In genomic region chr12:124361996-124362395, GRCh38 we compare ENCODE assay signal across 23 cellular contexts.
"Had no signal": no experiment of that assay in that cellular context is flagged by ENCODE, and none has a peak within 500 bp of the region (broad histone marks: within the 10 kb centered on the region; RNA-seq: fewer than 3 reads in every experiment).

No MANE protein-coding gene starts in this region.

- H3K27me3 ChIP-seq: cardiac muscle cell, left lung, pancreas, right atrium auricular region, tibial artery had no signal

- H3K9me3 Mint-ChIP-seq: activated CD4-positive, alpha-beta memory T cell treated with anti-CD3 and anti-CD28 coated beads, Interleukin-2, amount 10 ng/mL, durations not matched to agents 7 days and 5 days; activated naive CD4-positive, alpha-beta T cell treated with anti-CD3 and anti-CD28 coated beads, Interleukin-2, amount 10 ng/mL, durations not matched to agents 7 days and 5 days; endodermal cell; mesothelial cell of epicardium; naive thymus-derived CD8-positive, alpha-beta T cell; stimulated activated naive CD8-positive, alpha-beta T cell treated with anti-CD3 and anti-CD28 coated beads, Interleukin-15, Interleukin-2, amounts not matched to agents 100 ng/mL and 50 ng/mL, for 24 hours; T-helper 1 cell treated with Interleukin-12 subunit alpha and Interleukin-12 subunit beta and Interleukin-4 antibody, amounts not matched to agents 30 μg/mL and 1 μg/mL, for 36 hours had no signal

- H3K4me1 Mint-ChIP-seq: activated CD4-positive, alpha-beta memory T cell treated with anti-CD3 and anti-CD28 coated beads, Interleukin-2, amount 10 ng/mL, durations not matched to agents 7 days and 5 days; activated naive CD4-positive, alpha-beta T cell treated with anti-CD3 and anti-CD28 coated beads, Interleukin-2, amount 10 ng/mL, durations not matched to agents 7 days and 5 days; endodermal cell had no signal

- DNase-seq: activated CD4-positive, alpha-beta memory T cell treated with anti-CD3 and anti-CD28 coated beads, Interleukin-2, amount 10 ng/mL, durations not matched to agents 7 days and 5 days; activated CD4-positive, alpha-beta T cell treated with anti-CD3 and anti-CD28 coated beads for 4 hours; activated CD4-positive, CD25-positive, alpha-beta regulatory T cell; activated effector memory CD4-positive, alpha-beta T cell treated with anti-CD3 and anti-CD28 coated beads, Interleukin-2, amount 50 U/mL, for 16 hours; activated naive CD4-positive, alpha-beta T cell treated with anti-CD3 and anti-CD28 coated beads, Interleukin-2, amount 10 ng/mL, durations not matched to agents 7 days and 5 days; cortex of kidney; endodermal cell; kidney glomerular epithelial cell; left lung; naive thymus-derived CD8-positive, alpha-beta T cell; stimulated activated CD4-positive, alpha-beta T cell treated with anti-CD3 and anti-CD28 coated beads, Interleukin-12 subunit alpha, Interleukin-12 subunit beta, amount 100 ng/mL, for 4 hours; stimulated activated CD4-positive, alpha-beta T cell treated with anti-CD3 and anti-CD28 coated beads, Interleukin-4, amount 100 ng/mL, for 4 hours; substantia nigra; T1000; tibial artery had no signal

- ATAC-seq: left lung; naive thymus-derived CD8-positive, alpha-beta T cell; pancreas; psoas muscle had no signal

- H3K27me3 Mint-ChIP-seq: activated CD4-positive, alpha-beta memory T cell treated with anti-CD3 and anti-CD28 coated beads, Interleukin-2, amount 10 ng/mL, durations not matched to agents 7 days and 5 days; activated naive CD4-positive, alpha-beta T cell treated with anti-CD3 and anti-CD28 coated beads, Interleukin-2, amount 10 ng/mL, durations not matched to agents 7 days and 5 days; naive thymus-derived CD8-positive, alpha-beta T cell; stimulated activated naive CD8-positive, alpha-beta T cell treated with anti-CD3 and anti-CD28 coated beads, Interleukin-15, Interleukin-2, amounts not matched to agents 100 ng/mL and 50 ng/mL, for 24 hours had no signal

- H3K9me3 ChIP-seq: left lung, pancreas, psoas muscle, right atrium auricular region, tibial artery had no signal

- H3K4me3 Mint-ChIP-seq: activated CD4-positive, alpha-beta memory T cell treated with anti-CD3 and anti-CD28 coated beads, Interleukin-2, amount 10 ng/mL, durations not matched to agents 7 days and 5 days; activated naive CD4-positive, alpha-beta T cell treated with anti-CD3 and anti-CD28 coated beads, Interleukin-2, amount 10 ng/mL, durations not matched to agents 7 days and 5 days; endodermal cell; mesothelial cell of epicardium; naive thymus-derived CD8-positive, alpha-beta T cell; stimulated activated naive CD8-positive, alpha-beta T cell treated with anti-CD3 and anti-CD28 coated beads, Interleukin-15, Interleukin-2, amounts not matched to agents 100 ng/mL and 50 ng/mL, for 24 hours; T-helper 1 cell treated with Interleukin-12 subunit alpha and Interleukin-12 subunit beta and Interleukin-4 antibody, amounts not matched to agents 30 μg/mL and 1 μg/mL, for 36 hours had no signal

- H3K27ac ChIP-seq: epithelial cell of prostate, left lung had no signal

- H3K4me3 ChIP-seq: cardiac muscle cell, left lung, pancreas, psoas muscle, right atrium auricular region, tibial artery had no signal

- H3K36me3 ChIP-seq: cardiac muscle cell had no signal

- H3K27ac Mint-ChIP-seq: activated CD4-positive, alpha-beta memory T cell treated with anti-CD3 and anti-CD28 coated beads, Interleukin-2, amount 10 ng/mL, durations not matched to agents 7 days and 5 days; endodermal cell; mesothelial cell of epicardium; stimulated activated naive CD8-positive, alpha-beta T cell treated with anti-CD3 and anti-CD28 coated beads, Interleukin-15, Interleukin-2, amounts not matched to agents 100 ng/mL and 50 ng/mL, for 24 hours; T-helper 1 cell treated with Interleukin-12 subunit alpha and Interleukin-12 subunit beta and Interleukin-4 antibody, amounts not matched to agents 30 μg/mL and 1 μg/mL, for 36 hours had no signal
